12 cellular contexts compared by ENCODE assay signal in the genomic region with DNA sequence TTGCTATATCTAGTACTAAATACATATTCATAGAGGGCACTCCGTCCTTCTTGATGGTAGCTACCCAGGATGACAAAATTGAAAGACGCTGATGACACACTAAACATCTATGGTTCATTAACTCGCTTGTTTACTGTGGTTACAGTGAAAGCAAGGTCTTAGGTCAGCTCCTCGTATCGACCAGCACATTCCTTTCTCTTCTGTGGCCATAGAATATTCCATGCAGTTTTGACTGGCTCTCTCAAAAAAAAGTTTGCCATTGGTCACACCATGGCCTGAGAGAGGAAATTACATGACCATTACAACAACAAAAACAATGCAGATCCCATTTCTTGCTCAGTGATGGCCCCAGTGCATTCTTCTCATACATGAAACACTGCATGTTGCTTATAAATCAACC.
A peak's percentile ranks its signal among the peaks of the same experiment; 100 is the strongest.
DNase-seq lines count a peak whose midpoint lies in the region; ATAC-seq and TF ChIP-seq lines count a peak whose summit lies in the region.
"Had no signal": no experiment of that assay in that cellular context is flagged by ENCODE, and none has a peak within 500 bp of the region (broad histone marks: within the 10 kb centered on the region; RNA-seq: fewer than 3 reads in every experiment).

No MANE protein-coding gene starts in this region.

- TF ChIP-seq CTCF in GM23338 (conservative IDR thresholded peaks at IDR 0.05; ENCODE audit: low read depth in 2 of 2) (no peak), chondrocyte (IDR thresholded peaks at IDR 0.05) (no peak)

- intact Hi-C loops in left ventricle myocardium superior (cut with micrococcal nuclease): no loop called here

- H3K27me3 Mint-ChIP-seq in GM23338 (ENCODE audit: insufficient read depth, low read depth, poor library complexity) (no peaks in the 10 kb centered on the region), chondrocyte (ENCODE audit: low read depth) (no peaks in the 10 kb centered on the region)
- H3K27me3 Mint-ChIP-seq: CD4-positive, alpha-beta T cell had no signal

- H3K79me2 ChIP-seq in GM23338 (replicated peaks; ENCODE audit: insufficient read depth): no peaks in the 10 kb centered on the region

- H3K4me3 Mint-ChIP-seq in GM23338 (no peak overlapping the region), chondrocyte (ENCODE audit: unreplicated experiment) (no peak overlapping the region)
- H3K4me3 Mint-ChIP-seq: CD4-positive, alpha-beta T cell had no signal

- no peaks in the 10 kb centered on the region for H4K20me1 ChIP-seq in GM23338 (replicated peaks; ENCODE audit: insufficient read depth)

- no peaks in the 10 kb centered on the region for H3K27me3 ChIP-seq in GM23338 (ENCODE audit: insufficient read depth)

- H3K4me2 ChIP-seq in GM23338: no peak overlapping the region

- H3K36me3 Mint-ChIP-seq in GM23338 (ENCODE audit: low read depth): no peaks in the 10 kb centered on the region
- no peaks in the 10 kb centered on the region for H3K36me3 Mint-ChIP-seq in chondrocyte (ENCODE audit: low read depth)

- H3K9me3 Mint-ChIP-seq in GM23338 (no peaks in the 10 kb centered on the region), chondrocyte (ENCODE audit: low read depth) (no peaks in the 10 kb centered on the region)
- H3K9me3 Mint-ChIP-seq: CD4-positive, alpha-beta T cell had no signal

- peak overlapping the region; percentile 66; the same call in 1 of the 2 replicates for H3K27ac Mint-ChIP-seq in GM23338
- no peak overlapping the region for H3K27ac Mint-ChIP-seq in chondrocyte (ENCODE audit: unreplicated experiment)
- H3K27ac Mint-ChIP-seq: CD4-positive, alpha-beta T cell had no signal

- DNase-seq in GM23338 (ENCODE audit: low spot score) (no peak), glomerular visceral epithelial cell (ENCODE audit: extremely low spot score) (peak; percentile 38), chondrocyte (ENCODE audit: low spot score) (no peak), left ventricle myocardium superior (no peak)
- DNase-seq in activated CD4-positive, alpha-beta T cell treated with anti-CD3 and anti-CD28 coated beads for 4 hours: no peak
- DNase-seq: CD4-positive, alpha-beta T cell; GM23248; NCI-H187 treated with DMSO at 0.1 percent for 48 hours; stimulated activated CD4-positive, alpha-beta T cell treated with anti-CD3 and anti-CD28 coated beads, Interleukin-4, amount 100 ng/mL, for 4 hours had no signal

- H3K4me1 ChIP-seq in GM23338 (ENCODE audit: insufficient read depth): peaks cover 3% of the 10 kb centered on the region

- no peaks in the 10 kb centered on the region for H3F3A ChIP-seq in GM23338 (replicated peaks; ENCODE audit: low read depth)

- no peak overlapping the region for H3K27ac ChIP-seq in GM23338 (ENCODE audit: low read depth)
- H3K27ac ChIP-seq: GM23248 had no signal

- H3K4me3 ChIP-seq in GM23338: no peak overlapping the region
- H3K4me3 ChIP-seq: GM23248 had no signal

- ATAC-seq in GM18519 (IDR thresholded peaks at IDR 0.05; ENCODE audit: low FRiP score, unreplicated experiment): peak; percentile 54
- ATAC-seq in GM23338: no peak
- ATAC-seq in HG03442 (IDR thresholded peaks at IDR 0.05; ENCODE audit: unreplicated experiment): peak; percentile 67
- no peak for ATAC-seq in SK-N-SH treated with all-trans-retinoic acid at 6 μM for 48 hours
- no peak for ATAC-seq in left ventricle myocardium superior

- no peak overlapping the region for H2AFZ ChIP-seq in GM23338
- H2AFZ ChIP-seq: GM23248 had no signal

- H3K9me2 ChIP-seq in GM23338 (ENCODE audit: insufficient read depth): no peaks in the 10 kb centered on the region

- H3K4me1 Mint-ChIP-seq in GM23338 (peaks cover 10% of the 10 kb centered on the region), chondrocyte (ENCODE audit: low read depth) (peaks cover 23% of the 10 kb centered on the region)

- H3K36me3 ChIP-seq in GM23338 (ENCODE audit: insufficient read depth): no peaks in the 10 kb centered on the region

TF ChIP-seq in GM23338, 12 proteins besides CTCF, POLR2A, EP300 and RAD21:
- TF ChIP-seq ETS1 (IDR thresholded peaks at IDR 0.05) (no peak), STAT1 (IDR thresholded peaks at IDR 0.05; ENCODE audit: unreplicated experiment) (no peak)

TF ChIP-seq in SK-N-SH treated with all-trans-retinoic acid at 6 μM for 48 hours, 23 proteins besides CTCF, POLR2A, EP300 and RAD21:
- TF ChIP-seq ZFP3 (CRISPR knock-in tag; IDR thresholded peaks at IDR 0.05) (no peak), TOX (CRISPR knock-in tag; IDR thresholded peaks at IDR 0.05; ENCODE audit: borderline replicate concordance) (no peak), ESRRG (CRISPR knock-in tag; IDR thresholded peaks at IDR 0.05) (no peak), SNAI2 (CRISPR knock-in tag; IDR thresholded peaks at IDR 0.05) (no peak), ZNF70 (CRISPR knock-in tag; IDR thresholded peaks at IDR 0.05) (no peak), RARB (CRISPR knock-in tag; IDR thresholded peaks at IDR 0.05) (no peak)
- TF ChIP-seq, protein P1, sequence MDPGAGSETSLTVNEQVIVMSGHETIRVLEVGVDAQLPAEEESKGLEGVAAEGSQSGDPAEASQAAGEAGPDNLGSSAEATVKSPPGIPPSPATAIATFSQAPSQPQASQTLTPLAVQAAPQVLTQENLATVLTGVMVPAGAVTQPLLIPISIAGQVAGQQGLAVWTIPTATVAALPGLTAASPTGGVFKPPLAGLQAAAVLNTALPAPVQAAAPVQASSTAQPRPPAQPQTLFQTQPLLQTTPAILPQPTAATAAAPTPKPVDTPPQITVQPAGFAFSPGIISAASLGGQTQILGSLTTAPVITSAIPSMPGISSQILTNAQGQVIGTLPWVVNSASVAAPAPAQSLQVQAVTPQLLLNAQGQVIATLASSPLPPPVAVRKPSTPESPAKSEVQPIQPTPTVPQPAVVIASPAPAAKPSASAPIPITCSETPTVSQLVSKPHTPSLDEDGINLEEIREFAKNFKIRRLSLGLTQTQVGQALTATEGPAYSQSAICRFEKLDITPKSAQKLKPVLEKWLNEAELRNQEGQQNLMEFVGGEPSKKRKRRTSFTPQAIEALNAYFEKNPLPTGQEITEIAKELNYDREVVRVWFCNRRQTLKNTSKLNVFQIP (CRISPR knock-in tag; IDR thresholded peaks at IDR 0.05; ENCODE audit: borderline replicate concordance, low read depth): no peak
- TF ChIP-seq, protein P2, sequence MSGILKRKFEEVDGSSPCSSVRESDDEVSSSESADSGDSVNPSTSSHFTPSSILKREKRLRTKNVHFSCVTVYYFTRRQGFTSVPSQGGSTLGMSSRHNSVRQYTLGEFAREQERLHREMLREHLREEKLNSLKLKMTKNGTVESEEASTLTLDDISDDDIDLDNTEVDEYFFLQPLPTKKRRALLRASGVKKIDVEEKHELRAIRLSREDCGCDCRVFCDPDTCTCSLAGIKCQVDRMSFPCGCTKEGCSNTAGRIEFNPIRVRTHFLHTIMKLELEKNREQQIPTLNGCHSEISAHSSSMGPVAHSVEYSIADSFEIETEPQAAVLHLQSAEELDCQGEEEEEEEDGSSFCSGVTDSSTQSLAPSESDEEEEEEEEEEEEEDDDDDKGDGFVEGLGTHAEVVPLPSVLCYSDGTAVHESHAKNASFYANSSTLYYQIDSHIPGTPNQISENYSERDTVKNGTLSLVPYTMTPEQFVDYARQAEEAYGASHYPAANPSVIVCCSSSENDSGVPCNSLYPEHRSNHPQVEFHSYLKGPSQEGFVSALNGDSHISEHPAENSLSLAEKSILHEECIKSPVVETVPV (CRISPR knock-in tag; IDR thresholded peaks at IDR 0.05): no peak
- TF ChIP-seq, protein P3, sequence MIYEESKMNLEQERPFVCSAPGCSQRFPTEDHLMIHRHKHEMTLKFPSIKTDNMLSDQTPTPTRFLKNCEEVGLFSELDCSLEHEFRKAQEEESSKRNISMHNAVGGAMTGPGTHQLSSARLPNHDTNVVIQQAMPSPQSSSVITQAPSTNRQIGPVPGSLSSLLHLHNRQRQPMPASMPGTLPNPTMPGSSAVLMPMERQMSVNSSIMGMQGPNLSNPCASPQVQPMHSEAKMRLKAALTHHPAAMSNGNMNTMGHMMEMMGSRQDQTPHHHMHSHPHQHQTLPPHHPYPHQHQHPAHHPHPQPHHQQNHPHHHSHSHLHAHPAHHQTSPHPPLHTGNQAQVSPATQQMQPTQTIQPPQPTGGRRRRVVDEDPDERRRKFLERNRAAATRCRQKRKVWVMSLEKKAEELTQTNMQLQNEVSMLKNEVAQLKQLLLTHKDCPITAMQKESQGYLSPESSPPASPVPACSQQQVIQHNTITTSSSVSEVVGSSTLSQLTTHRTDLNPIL (CRISPR knock-in tag; IDR thresholded peaks at IDR 0.05; ENCODE audit: low read depth): no peak

Comparison
In these comparisons a context has a peak if more than half of its experiments do, and no peak if none do; other contexts are left out.
1. ATAC-seq: peak in GM18519 (single experiment) and HG03442 (single experiment); none in GM23338 (single experiment), SK-N-SH treated with all-trans-retinoic acid at 6 μM for 48 hours (single experiment) and left ventricle myocardium superior (single experiment).